In the genomic region with DNA sequence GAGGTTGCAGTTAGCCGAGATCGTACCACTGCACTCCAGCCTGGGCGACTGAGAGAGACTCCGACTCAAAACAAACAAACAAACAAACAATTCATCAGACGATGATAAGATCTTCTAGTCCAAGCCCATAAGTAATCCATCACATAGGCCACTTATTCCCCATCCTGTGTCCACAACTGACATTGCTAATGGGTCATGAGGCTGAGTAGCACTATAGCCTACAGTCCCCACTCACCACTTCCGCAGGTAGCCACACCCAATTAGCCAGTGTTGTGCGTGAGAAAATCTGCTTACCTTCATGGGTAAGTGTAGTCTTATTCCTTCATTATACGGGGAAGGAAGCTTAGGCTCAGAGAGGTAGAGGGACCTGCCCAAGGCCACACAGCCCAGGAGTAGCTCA, we compare ENCODE assay signal across 25 cellular contexts. TPM values are rescaled to one million over a fixed set of nuclear protein-coding genes. Genes with fewer than 3 reads are reported as not detected.
"Had no signal": no experiment of that assay in that cellular context is flagged by ENCODE, and none has a peak within 500 bp of the region (broad histone marks: within the 10 kb centered on the region; RNA-seq: fewer than 3 reads in every experiment).

No MANE protein-coding gene starts in this region.

- FAIRE-seq: colon had no signal

- H3K36me3 ChIP-seq: left lung, neural progenitor cell, prostate gland, tibial nerve had no signal

- H2AFZ ChIP-seq: neural progenitor cell had no signal

- H3K4me3 ChIP-seq: dorsolateral prefrontal cortex, heart left ventricle, left lung, neural progenitor cell, prostate gland, tibial nerve had no signal

- H3K27ac ChIP-seq: dorsolateral prefrontal cortex, epithelial cell of prostate, left lung, neural progenitor cell, prostate gland, tibial nerve had no signal

- H3K27ac Mint-ChIP-seq: activated CD8-positive, alpha-beta T cell treated with anti-CD3 and anti-CD28 coated beads, Interleukin-2, amount 10 ng/mL, durations not matched to agents 7 days and 5 days; activated T-cell treated with anti-CD3 and anti-CD28 coated beads, Interleukin-2, amount 50 U/mL, for 24 hours; activated T-helper 2 cell treated with anti-CD3 and anti-CD28 coated beads, Interferon-gamma antibody, Interleukin-2, Interleukin-4, amounts not matched to agents 10 μg/mL and 5 μg/mL and 100 μg/mL, durations not matched to agents 14 hours and 24 hours and 36 hours; brain; endodermal cell; naive thymus-derived CD4-positive, alpha-beta T cell; neural progenitor cell had no signal

- H3K4me1 Mint-ChIP-seq: endodermal cell had no signal

- H3K9ac ChIP-seq: neural progenitor cell, SK-N-SH had no signal

- ATAC-seq: activated CD8-positive, alpha-beta T cell treated with anti-CD3 and anti-CD28 coated beads, Interleukin-2, amount 10 ng/mL, durations not matched to agents 7 days and 5 days; heart left ventricle; left lung; naive thymus-derived CD4-positive, alpha-beta T cell had no signal

- H3K36me3 Mint-ChIP-seq: brain; naive thymus-derived CD4-positive, alpha-beta T cell; neural progenitor cell had no signal

- DNase-seq: activated CD4-positive, alpha-beta T cell treated with anti-CD3 and anti-CD28 coated beads for 48 hours; activated CD4-positive, CD25-positive, alpha-beta regulatory T cell; activated CD8-positive, alpha-beta T cell treated with anti-CD3 and anti-CD28 coated beads, Interleukin-2, amount 10 ng/mL, durations not matched to agents 7 days and 5 days; activated naive CD4-positive, alpha-beta T cell treated with Interleukin-2 at 50 U/mL for 16 hours; activated T-cell treated with anti-CD3 and anti-CD28 coated beads, Interleukin-2, amount 50 U/mL, for 24 hours; central memory CD4-positive, alpha-beta T cell; dorsolateral prefrontal cortex; endodermal cell; foreskin melanocyte; heart left ventricle; left lung; naive thymus-derived CD4-positive, alpha-beta T cell; SK-N-SH; stimulated activated CD4-positive, alpha-beta T cell treated with anti-CD3 and anti-CD28 coated beads, Interleukin-12 subunit alpha, Interleukin-12 subunit beta, amount 100 ng/mL, for 4 hours; stimulated activated CD4-positive, alpha-beta T cell treated with anti-CD3 and anti-CD28 coated beads, Interleukin-1b, Interleukin-23, amount 100 ng/mL, for 48 hours; stimulated activated CD8-positive, alpha-beta memory T cell treated with anti-CD3 and anti-CD28 coated beads, Interleukin-4, amount 100 ng/mL, for 48 hours; stimulated activated naive CD4-positive, alpha-beta T cell; T-helper 9 cell had no signal

- H3K4me2 ChIP-seq: neural progenitor cell had no signal

- H3K9me3 ChIP-seq: heart left ventricle, left lung, prostate gland, SK-N-SH, tibial nerve had no signal

- H3K4me3 Mint-ChIP-seq: activated CD8-positive, alpha-beta T cell treated with anti-CD3 and anti-CD28 coated beads, Interleukin-2, amount 10 ng/mL, durations not matched to agents 7 days and 5 days; activated T-cell treated with anti-CD3 and anti-CD28 coated beads, Interleukin-2, amount 50 U/mL, for 24 hours; brain; endodermal cell; naive thymus-derived CD4-positive, alpha-beta T cell; neural progenitor cell had no signal

- H3K4me1 ChIP-seq: left lung, neural progenitor cell, prostate gland, tibial nerve had no signal

- H3K27me3 ChIP-seq: neural progenitor cell, tibial nerve had no signal

- H3K9me3 Mint-ChIP-seq: activated T-cell treated with anti-CD3 and anti-CD28 coated beads, Interleukin-2, amount 50 U/mL, for 24 hours; activated T-helper 2 cell treated with anti-CD3 and anti-CD28 coated beads, Interferon-gamma antibody, Interleukin-2, Interleukin-4, amounts not matched to agents 10 μg/mL and 5 μg/mL and 100 μg/mL, durations not matched to agents 14 hours and 24 hours and 36 hours; brain; neural progenitor cell had no signal

RNA-seq across cellular contexts. Expression of gene JPH2, which starts 13.1 kb away (rescaled TPM):
- total RNA-seq: activated T-helper 2 cell treated with anti-CD3 and anti-CD28 coated beads, Interferon-gamma antibody, Interleukin-2, Interleukin-4, amounts not matched to agents 10 μg/mL and 5 μg/mL and 100 μg/mL, durations not matched to agents 14 hours and 24 hours and 36 hours had no signal
- polyA plus RNA-seq: naive thymus-derived CD4-positive, alpha-beta T cell had no signal
